In genomic region chr19:932647-933552, GRCh38 we compare ENCODE assay signal across 9 cellular contexts. TPM values are rescaled to one million over a fixed set of nuclear protein-coding genes. Genes with fewer than 3 reads are reported as not detected.
A peak's percentile ranks its signal among the peaks of the same experiment; 100 is the strongest.
DNase-seq lines count a peak whose midpoint lies in the region; ATAC-seq and FAIRE-seq lines count a peak whose summit lies in the region.
"Had no signal": no experiment of that assay in that cellular context is flagged by ENCODE, and none has a peak within 500 bp of the region (broad histone marks: within the 10 kb centered on the region; RNA-seq: fewer than 3 reads in every experiment).

No MANE protein-coding gene starts in this region.

- intact Hi-C loops in Right ventricle myocardium superior (cut with DNase I): no loop called here

- peak overlapping the region; percentile 7 for H3K4me3 ChIP-seq in skeletal muscle cell (ENCODE audit: low read depth, low read length)

- H3K9me3 Mint-ChIP-seq in activated naive CD4-positive, alpha-beta T cell treated with anti-CD3 and anti-CD28 coated beads, Interleukin-2, amount 50 U/mL, for 72 hours: no peaks in the 10 kb centered on the region

- peaks cover 0 to 6% of the 10 kb centered on the region in 2 donors for H3K36me3 Mint-ChIP-seq in activated naive CD4-positive, alpha-beta T cell treated with anti-CD3 and anti-CD28 coated beads, Interleukin-2, amount 50 U/mL, for 72 hours

- peak; percentile 62 for FAIRE-seq in HTR-8/SVneo (lab: Jason Lieb, UNC)

- DNase-seq in Ammon's horn (ENCODE audit: low spot score) (peak; percentile 50), HTR-8/SVneo (ENCODE audit: insufficient read length, low spot score) (peak; percentile 80), Right ventricle myocardium superior (peak; percentile 89), skeletal muscle cell (ENCODE audit: low read depth) (peak; percentile 54), NCI-H2029 (lab: John Stamatoyannopoulos, UW) (no peak), NCI-H1417 treated with DMSO at 0.1 percent for 48 hours (lab: John Stamatoyannopoulos, UW) (no peak), HT-29 (ENCODE audit: low spot score) (no peak)
- DNase-seq in activated naive CD4-positive, alpha-beta T cell treated with anti-CD3 and anti-CD28 coated beads, Interleukin-2, amount 50 U/mL, for 72 hours (ENCODE audit: low spot score in 2 of 2): no peak

- ATAC-seq in activated naive CD4-positive, alpha-beta T cell treated with anti-CD3 and anti-CD28 coated beads, Interleukin-2, amount 50 U/mL, for 72 hours: peak; percentile 31 to 52
- peak; percentile 75 for ATAC-seq in Right ventricle myocardium superior (ENCODE audit: poor library complexity)

- peak overlapping the region; percentile 45 to 82 for H3K27ac Mint-ChIP-seq in activated naive CD4-positive, alpha-beta T cell treated with anti-CD3 and anti-CD28 coated beads, Interleukin-2, amount 50 U/mL, for 72 hours

RNA-seq across cellular contexts. Expression of gene ARID3A, which starts 7.1 kb away (rescaled TPM):
- total RNA-seq in activated naive CD4-positive, alpha-beta T cell treated with anti-CD3 and anti-CD28 coated beads, Interleukin-2, amount 50 U/mL, for 72 hours: 10 to 100 TPM; 22.4 to 35.7 TPM
- total RNA-seq in Right ventricle myocardium superior: 5.0 TPM
- 10.4 and 11.8 TPM in 2 replicates for total RNA-seq in HT-29 (2014; rRNA removed; shearing (Covaris generic))

RNA-seq across cellular contexts. Expression of gene KISS1R, which starts 15.8 kb away (rescaled TPM):
- total RNA-seq in activated naive CD4-positive, alpha-beta T cell treated with anti-CD3 and anti-CD28 coated beads, Interleukin-2, amount 50 U/mL, for 72 hours: 10 to 100 TPM; 10.9 to 32.4 TPM
- not detected for total RNA-seq in Right ventricle myocardium superior
- total RNA-seq in HT-29 (2014; rRNA removed; shearing (Covaris generic)): not detected in 2 replicates
- total RNA-seq: dermis microvascular lymphatic vessel endothelial cell had no signal

RNA-seq across cellular contexts. Expression of gene R3HDM4, which starts 19.9 kb away (rescaled TPM):
- total RNA-seq in activated naive CD4-positive, alpha-beta T cell treated with anti-CD3 and anti-CD28 coated beads, Interleukin-2, amount 50 U/mL, for 72 hours: 100 to 1,000 TPM in 1 of 2 donors, 10 to 100 TPM in 1; 98.3 to 102 TPM
- total RNA-seq in Right ventricle myocardium superior: 20.3 TPM
- total RNA-seq in HT-29 (2014; rRNA removed; shearing (Covaris generic)): 37.7 and 51.4 TPM in 2 replicates

RNA-seq across cellular contexts. Expression of gene RNU6-9, which starts 39.6 kb away (rescaled TPM):
- total RNA-seq in activated naive CD4-positive, alpha-beta T cell treated with anti-CD3 and anti-CD28 coated beads, Interleukin-2, amount 50 U/mL, for 72 hours: not detected
- total RNA-seq in Right ventricle myocardium superior: not detected
- not detected in 2 replicates for total RNA-seq in HT-29 (2014; rRNA removed; shearing (Covaris generic))
- total RNA-seq: dermis microvascular lymphatic vessel endothelial cell had no signal

RNA-seq across cellular contexts. Expression of gene MED16, which starts 39.9 kb away (rescaled TPM):
- 10 to 100 TPM; 42.0 to 61.8 TPM for total RNA-seq in activated naive CD4-positive, alpha-beta T cell treated with anti-CD3 and anti-CD28 coated beads, Interleukin-2, amount 50 U/mL, for 72 hours
- 19.1 TPM for total RNA-seq in Right ventricle myocardium superior
- total RNA-seq in HT-29 (2014; rRNA removed; shearing (Covaris generic)): 31.8 and 32.4 TPM in 2 replicates

Comparison
In these comparisons a context has a peak if more than half of its experiments do, and no peak if none do; other contexts are left out.
1. DNase-seq: peak in Ammon's horn (single experiment), HTR-8/SVneo (single experiment), Right ventricle myocardium superior (single experiment) and skeletal muscle cell (single experiment); none in activated naive CD4-positive, alpha-beta T cell treated with anti-CD3 and anti-CD28 coated beads, Interleukin-2, amount 50 U/mL, for 72 hours (0 of 2), NCI-H2029 (single experiment), NCI-H1417 treated with DMSO at 0.1 percent for 48 hours (single experiment) and HT-29 (single experiment).
2. RNA of gene KISS1R, which starts 15.8 kb away (total RNA-seq): 10.9 to 32.4 TPM in activated naive CD4-positive, alpha-beta T cell treated with anti-CD3 and anti-CD28 coated beads, Interleukin-2, amount 50 U/mL, for 72 hours; not detected in Right ventricle myocardium superior (single experiment) and not detected in HT-29; every median in the first group is over 10 times any median in the second.